In genomic region chr4:99876946-99877345, GRCh38 we compare ENCODE assay signal across 22 cellular contexts.
"Had no signal": no experiment of that assay in that cellular context is flagged by ENCODE, and none has a peak within 500 bp of the region (broad histone marks: within the 10 kb centered on the region; RNA-seq: fewer than 3 reads in every experiment).

No MANE protein-coding gene starts in this region.

- H3K27me3 ChIP-seq: brain microvascular endothelial cell, tibial artery had no signal

- H3K4me3 ChIP-seq: lower lobe of right lung, prostate gland, tibial artery had no signal

- H3K27ac Mint-ChIP-seq: activated CD4-positive, alpha-beta memory T cell treated with anti-CD3 and anti-CD28 coated beads, Interleukin-2, amount 10 ng/mL, durations not matched to agents 7 days and 5 days; dendritic cell treated with granulocyte-macrophage colony-stimulating factor and Interleukin-4, amounts not matched to agents 40 ng/mL and 50 ng/mL, for 4 days; stimulated activated naive CD8-positive, alpha-beta T cell treated with anti-CD3 and anti-CD28 coated beads, Interleukin-15, Interleukin-2, amounts not matched to agents 100 ng/mL and 50 ng/mL, for 24 hours; T-cell; WTC11 had no signal

- DNase-seq: activated CD4-positive, alpha-beta memory T cell treated with anti-CD3 and anti-CD28 coated beads, Interleukin-2, amount 10 ng/mL, durations not matched to agents 7 days and 5 days; activated CD4-positive, alpha-beta T cell treated with anti-CD3 and anti-CD28 coated beads for 4 hours; activated effector memory CD4-positive, alpha-beta T cell treated with anti-CD3 and anti-CD28 coated beads, Interleukin-2, amount 50 U/mL, for 16 hours; activated naive CD4-positive, alpha-beta T cell treated with anti-CD3 and anti-CD28 coated beads, Interleukin-2, amount 50 U/mL, for 16 hours; anterior cingulate cortex; brain microvascular endothelial cell; caudate nucleus; effector memory CD4-positive, alpha-beta T cell; kidney; lower lobe of right lung; naive thymus-derived CD8-positive, alpha-beta T cell; stimulated activated CD4-positive, alpha-beta T cell treated with anti-CD3 and anti-CD28 coated beads, Interleukin-12 subunit alpha, Interleukin-12 subunit beta, amount 100 ng/mL, for 4 hours; stimulated activated CD4-positive, alpha-beta T cell treated with anti-CD3 and anti-CD28 coated beads, Interleukin-4, amount 100 ng/mL, for 4 hours; substantia nigra; T-cell; tibial artery had no signal

- H3K4me1 Mint-ChIP-seq: T-cell, WTC11 had no signal

- H3K27ac ChIP-seq: brain microvascular endothelial cell, lower lobe of right lung, tibial artery had no signal

- H3K4me3 Mint-ChIP-seq: activated CD4-positive, alpha-beta memory T cell treated with anti-CD3 and anti-CD28 coated beads, Interleukin-2, amount 10 ng/mL, durations not matched to agents 7 days and 5 days; dendritic cell treated with granulocyte-macrophage colony-stimulating factor and Interleukin-4, amounts not matched to agents 40 ng/mL and 50 ng/mL, for 4 days; naive thymus-derived CD8-positive, alpha-beta T cell; stimulated activated naive CD8-positive, alpha-beta T cell treated with anti-CD3 and anti-CD28 coated beads, Interleukin-15, Interleukin-2, amounts not matched to agents 100 ng/mL and 50 ng/mL, for 24 hours; T-cell; WTC11 had no signal

- H3K9me3 Mint-ChIP-seq: activated CD4-positive, alpha-beta memory T cell treated with anti-CD3 and anti-CD28 coated beads, Interleukin-2, amount 10 ng/mL, durations not matched to agents 7 days and 5 days; dendritic cell treated with granulocyte-macrophage colony-stimulating factor and Interleukin-4, amounts not matched to agents 40 ng/mL and 50 ng/mL, for 4 days; naive thymus-derived CD8-positive, alpha-beta T cell; stimulated activated naive CD8-positive, alpha-beta T cell treated with anti-CD3 and anti-CD28 coated beads, Interleukin-15, Interleukin-2, amounts not matched to agents 100 ng/mL and 50 ng/mL, for 24 hours; T-cell; WTC11 had no signal

- H3K4me1 ChIP-seq: lower lobe of right lung, prostate gland, tibial artery had no signal

- H3K9me3 ChIP-seq: lower lobe of right lung, prostate gland, tibial artery had no signal

- ATAC-seq: left lobe of liver; lower lobe of right lung; naive thymus-derived CD8-positive, alpha-beta T cell; T-cell; WTC11 had no signal

- H3K27me3 Mint-ChIP-seq: activated CD4-positive, alpha-beta memory T cell treated with anti-CD3 and anti-CD28 coated beads, Interleukin-2, amount 10 ng/mL, durations not matched to agents 7 days and 5 days; dendritic cell treated with granulocyte-macrophage colony-stimulating factor and Interleukin-4, amounts not matched to agents 40 ng/mL and 50 ng/mL, for 4 days; naive thymus-derived CD8-positive, alpha-beta T cell; stimulated activated naive CD8-positive, alpha-beta T cell treated with anti-CD3 and anti-CD28 coated beads, Interleukin-15, Interleukin-2, amounts not matched to agents 100 ng/mL and 50 ng/mL, for 24 hours; T-cell had no signal

- FAIRE-seq: kidney, urothelium cell line had no signal

- H3K36me3 ChIP-seq: prostate gland had no signal
